Comparison of ENCODE assay signal across 8 cellular contexts in the genomic region with DNA sequence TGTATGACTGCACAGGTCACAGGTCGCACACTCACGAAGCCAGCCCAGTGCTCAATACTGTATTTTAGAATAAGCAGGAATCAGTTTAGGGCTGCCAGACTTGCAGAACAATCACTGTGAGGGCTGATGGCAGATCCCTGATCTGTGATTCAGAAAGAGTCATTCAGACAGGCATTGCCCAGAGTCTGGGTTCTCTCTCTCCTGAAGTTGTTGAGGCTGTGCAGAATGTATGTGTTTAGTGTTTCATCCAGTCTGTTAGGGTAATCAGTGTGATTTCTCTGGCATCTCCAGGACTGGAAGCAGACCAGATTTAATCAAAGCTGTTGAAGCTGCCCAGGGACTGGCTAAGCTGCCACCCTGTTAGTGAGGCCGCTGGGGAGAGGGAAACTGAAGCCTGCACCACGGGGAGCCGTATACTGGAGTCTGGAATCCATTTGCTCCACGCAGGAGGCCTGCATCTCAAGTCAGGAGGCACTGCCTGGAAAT.
DNase-seq lines count a peak whose midpoint lies in the region; ATAC-seq, FAIRE-seq and TF ChIP-seq lines count a peak whose summit lies in the region.

No MANE protein-coding gene starts in this region.

- H4K20me1 ChIP-seq in astrocyte (ENCODE audit: insufficient read depth, low read length): peaks cover 9% of the 10 kb centered on the region

- H3K36me3 ChIP-seq in astrocyte (ENCODE audit: insufficient read depth, low read length) (peaks cover 3% of the 10 kb centered on the region), left ventricle myocardium inferior (no peaks in the 10 kb centered on the region)

- H3K4me1 Mint-ChIP-seq in activated CD4-positive, alpha-beta T cell treated with anti-CD3 and anti-CD28 coated beads for 36 hours: peaks cover 65% of the 10 kb centered on the region
- H3K4me1 Mint-ChIP-seq in astrocyte (ENCODE audit: low read depth, unreplicated experiment): peaks cover 51% of the 10 kb centered on the region
- peaks cover 29% of the 10 kb centered on the region for H3K4me1 Mint-ChIP-seq in mesothelial cell of epicardium

- TF ChIP-seq CTCF in astrocyte (IDR thresholded peaks at IDR 0.05; ENCODE audit: insufficient read depth, low read depth, low read length) (no peak), left ventricle myocardium inferior (IDR thresholded peaks at IDR 0.05; ENCODE audit: borderline replicate concordance) (no peak), mesothelial cell of epicardium (IDR thresholded peaks at IDR 0.05; ENCODE audit: unreplicated experiment) (no peak)

- POLR2A ChIA-PET in activated CD4-positive, alpha-beta T cell treated with anti-CD3 and anti-CD28 coated beads for 36 hours (lab: Charles Lee): no interaction called here

- H3K4me1 ChIP-seq in astrocyte (ENCODE audit: insufficient read depth, low read length) (peaks cover 43% of the 10 kb centered on the region), left ventricle myocardium inferior (peaks cover 74% of the 10 kb centered on the region)

- no peaks in the 10 kb centered on the region for H3K9me3 ChIP-seq in astrocyte (ENCODE audit: insufficient read depth, low read depth, low read length)
- no peaks in the 10 kb centered on the region for H3K9me3 ChIP-seq in left ventricle myocardium inferior (replicated peaks)

- no peak overlapping the region for H2AFZ ChIP-seq in astrocyte (ENCODE audit: low read depth, low read length)

- no peaks in the 10 kb centered on the region for H3K27me3 Mint-ChIP-seq in activated CD4-positive, alpha-beta T cell treated with anti-CD3 and anti-CD28 coated beads for 36 hours
- H3K27me3 Mint-ChIP-seq in astrocyte (ENCODE audit: low read depth, unreplicated experiment) (no peaks in the 10 kb centered on the region), mesothelial cell of epicardium (ENCODE audit: low read depth) (no peaks in the 10 kb centered on the region)

- H3K27ac ChIP-seq in astrocyte (ENCODE audit: low read depth, low read length) (peak overlapping the region; percentile 95), left ventricle myocardium inferior (replicated peaks) (peak overlapping the region; percentile 10)

- FAIRE-seq in astrocyte (lab: Jason Lieb, UNC): peak; percentile 92

- peaks cover 67% of the 10 kb centered on the region for H3K79me2 ChIP-seq in astrocyte (ENCODE audit: insufficient read depth, low read length)

- H3K27me3 ChIP-seq in astrocyte (ENCODE audit: insufficient read depth, low read length) (no peaks in the 10 kb centered on the region), left ventricle myocardium inferior (ENCODE audit: low read depth) (no peaks in the 10 kb centered on the region)

- DNase-seq in activated CD4-positive, alpha-beta T cell treated with anti-CD3 and anti-CD28 coated beads for 36 hours: no peak
- no peak for DNase-seq in activated CD4-positive, alpha-beta T cell treated with anti-CD3 and anti-CD28 coated beads for 4 hours
- peak; percentile 87 for DNase-seq in astrocyte (ENCODE audit: low read depth)
- no peak for DNase-seq in left ventricle myocardium inferior
- DNase-seq in stromal cell of bone marrow (ENCODE audit: low read depth): peak; percentile 70
- no peak for DNase-seq in mesothelial cell of epicardium (ENCODE audit: low spot score in 2 of 2, unreplicated experiment in 2 of 2)
- no peak for DNase-seq in NCI-H510A treated with DMSO at 0.1 percent for 48 hours (lab: John Stamatoyannopoulos, UW)

- peak overlapping the region; percentile 69 for H3K27ac Mint-ChIP-seq in activated CD4-positive, alpha-beta T cell treated with anti-CD3 and anti-CD28 coated beads for 36 hours
- H3K27ac Mint-ChIP-seq in astrocyte (ENCODE audit: unreplicated experiment): peak overlapping the region; percentile 97
- no peak overlapping the region for H3K27ac Mint-ChIP-seq in mesothelial cell of epicardium

- intact Hi-C loops in activated CD4-positive, alpha-beta T cell treated with anti-CD3 and anti-CD28 coated beads for 36 hours (cut with DNase I, micrococcal nuclease): no loop called here
- intact Hi-C loops in left ventricle myocardium inferior (cut with micrococcal nuclease): no loop called here

- peak overlapping the region; percentile 73 for H3K4me2 ChIP-seq in astrocyte (ENCODE audit: low read length)

- ATAC-seq in activated CD4-positive, alpha-beta T cell treated with anti-CD3 and anti-CD28 coated beads for 36 hours: peak; percentile 9
- no peak for ATAC-seq in GM18861 (IDR thresholded peaks at IDR 0.05; ENCODE audit: unreplicated experiment)

- no peak overlapping the region for H3K4me3 Mint-ChIP-seq in activated CD4-positive, alpha-beta T cell treated with anti-CD3 and anti-CD28 coated beads for 36 hours
- peak overlapping the region; percentile 64 for H3K4me3 Mint-ChIP-seq in astrocyte (ENCODE audit: unreplicated experiment)
- no peak overlapping the region for H3K4me3 Mint-ChIP-seq in mesothelial cell of epicardium

- H3K9me3 Mint-ChIP-seq in activated CD4-positive, alpha-beta T cell treated with anti-CD3 and anti-CD28 coated beads for 36 hours (ENCODE audit: low read depth): no peaks in the 10 kb centered on the region
- H3K9me3 Mint-ChIP-seq in astrocyte (ENCODE audit: unreplicated experiment) (no peaks in the 10 kb centered on the region), mesothelial cell of epicardium (peaks cover 5% of the 10 kb centered on the region)

- CTCF ChIA-PET in activated CD4-positive, alpha-beta T cell treated with anti-CD3 and anti-CD28 coated beads for 36 hours (lab: Charles Lee): interaction anchor here (0.6 kb wide), 1 partner anchor 91 kb away, joined by 3 read pairs; no protein-coding TSS in a partner anchor

- H3K4me3 ChIP-seq in astrocyte (ENCODE audit: insufficient read depth, low read depth, low read length) (no peak overlapping the region), left ventricle myocardium inferior (no peak overlapping the region)

- peaks cover 51% of the 10 kb centered on the region for H3K36me3 Mint-ChIP-seq in activated CD4-positive, alpha-beta T cell treated with anti-CD3 and anti-CD28 coated beads for 36 hours (ENCODE audit: low read depth)
- H3K36me3 Mint-ChIP-seq in astrocyte (ENCODE audit: low read depth, unreplicated experiment) (peaks cover 18% of the 10 kb centered on the region), mesothelial cell of epicardium (peaks cover 12% of the 10 kb centered on the region)

- H3K9ac ChIP-seq in astrocyte (ENCODE audit: low read length): peak overlapping the region; percentile 76

Comparison
In these comparisons a context has a peak if more than half of its experiments do, and no peak if none do; other contexts are left out.
1. DNase-seq: peak in astrocyte (single experiment) and stromal cell of bone marrow (single experiment); none in activated CD4-positive, alpha-beta T cell treated with anti-CD3 and anti-CD28 coated beads for 36 hours (single experiment), activated CD4-positive, alpha-beta T cell treated with anti-CD3 and anti-CD28 coated beads for 4 hours (0 of 2), left ventricle myocardium inferior (single experiment), mesothelial cell of epicardium (0 of 2) and NCI-H510A treated with DMSO at 0.1 percent for 48 hours (single experiment).